26 cellular contexts compared by ENCODE assay signal in the genomic region with DNA sequence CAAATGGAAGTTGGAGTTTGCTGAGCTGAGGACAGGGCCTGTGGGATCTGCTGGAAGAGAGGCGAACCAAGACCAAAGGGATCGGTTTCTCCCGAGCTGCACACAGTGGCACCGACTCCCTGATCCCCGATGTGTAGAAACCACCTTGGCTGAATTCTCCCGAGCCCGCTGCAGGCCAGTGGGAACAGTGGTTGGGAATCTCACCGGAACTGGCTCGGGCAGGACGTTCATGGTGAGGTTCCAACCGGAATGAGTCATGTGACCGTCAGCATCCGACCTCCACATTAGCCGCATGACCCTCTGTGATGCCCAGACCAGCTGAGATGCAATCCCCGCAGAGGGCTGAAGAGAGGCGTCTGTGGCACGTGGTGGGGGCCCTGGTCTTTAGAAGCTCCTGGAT.
DNase-seq lines count a peak whose midpoint lies in the region; ATAC-seq, FAIRE-seq and TF ChIP-seq lines count a peak whose summit lies in the region.
"Had no signal": no experiment of that assay in that cellular context is flagged by ENCODE, and none has a peak within 500 bp of the region (broad histone marks: within the 10 kb centered on the region; RNA-seq: fewer than 3 reads in every experiment).

No MANE protein-coding gene starts in this region.

- no peak overlapping the region for H3K4me2 ChIP-seq in neural progenitor cell
- H3K4me2 ChIP-seq: A549; BLaER1 treated with 17β-estradiol and CSF1 and Interleukin-3, amounts not matched to agents 10 nM and 100 nM had no signal

- no peak overlapping the region for H3K4me3 Mint-ChIP-seq in neural progenitor cell
- no peak overlapping the region for H3K4me3 Mint-ChIP-seq in CD8-positive, alpha-beta memory T cell
- H3K4me3 Mint-ChIP-seq: CD14-positive monocyte; CD4-positive, alpha-beta T cell had no signal

- TF ChIP-seq CTCF in bronchial epithelial cell (IDR thresholded peaks at IDR 0.05; ENCODE audit: insufficient read depth, low read length, severe bottlenecking) (no peak), neural progenitor cell (IDR thresholded peaks at IDR 0.05) (no peak)

- H3K27ac ChIP-seq in neural progenitor cell: no peak overlapping the region
- no peak overlapping the region for H3K27ac ChIP-seq in CD8-positive, alpha-beta memory T cell (ENCODE audit: low read depth, low read length)
- H3K27ac ChIP-seq: A549; BLaER1 treated with 17β-estradiol and CSF1 and Interleukin-3, amounts not matched to agents 10 nM and 100 nM; GM23248 had no signal

- ATAC-seq in GM21619 (IDR thresholded peaks at IDR 0.05; ENCODE audit: unreplicated experiment) (no peak), HG02840 (IDR thresholded peaks at IDR 0.05; ENCODE audit: low FRiP score, unreplicated experiment) (no peak)
- ATAC-seq in activated CD4-positive, CD25-positive, alpha-beta regulatory T cell treated with anti-CD3 and anti-CD28 coated beads, Interleukin-2, amount 50 U/mL, for 24 hours: no peak
- ATAC-seq: A549, HCT116 had no signal

- H3K4me3 ChIP-seq in bronchial epithelial cell (ENCODE audit: low read depth, low read length): no peak overlapping the region
- H3K4me3 ChIP-seq in neural progenitor cell: no peak overlapping the region
- no peak overlapping the region for H3K4me3 ChIP-seq in CD8-positive, alpha-beta memory T cell (ENCODE audit: low read length)
- H3K4me3 ChIP-seq: A549; BLaER1 treated with 17β-estradiol and CSF1 and Interleukin-3, amounts not matched to agents 10 nM and 100 nM; GM23248 had no signal

- H3K4me1 Mint-ChIP-seq in neural progenitor cell: peaks cover 6% of the 10 kb centered on the region
- no peaks in the 10 kb centered on the region for H3K4me1 Mint-ChIP-seq in CD8-positive, alpha-beta memory T cell
- H3K4me1 Mint-ChIP-seq: CD14-positive monocyte had no signal

- H4K20me1 ChIP-seq in neural progenitor cell (ENCODE audit: low read depth): no peaks in the 10 kb centered on the region
- H4K20me1 ChIP-seq: BLaER1 treated with 17β-estradiol and CSF1 and Interleukin-3, amounts not matched to agents 10 nM and 100 nM had no signal

- H3K79me2 ChIP-seq in neural progenitor cell (ENCODE audit: low read depth): no peaks in the 10 kb centered on the region

- H3K27ac Mint-ChIP-seq in neural progenitor cell: peak overlapping the region; percentile 76
- H3K27ac Mint-ChIP-seq in CD8-positive, alpha-beta memory T cell: no peak overlapping the region
- H3K27ac Mint-ChIP-seq: CD14-positive monocyte; CD4-positive, alpha-beta T cell had no signal

- H3K36me3 ChIP-seq in bronchial epithelial cell (ENCODE audit: control insufficient read depth, insufficient read depth, low read length) (no peaks in the 10 kb centered on the region), neural progenitor cell (no peaks in the 10 kb centered on the region)
- no peaks in the 10 kb centered on the region for H3K36me3 ChIP-seq in CD8-positive, alpha-beta memory T cell (ENCODE audit: insufficient read depth, low read length)
- H3K36me3 ChIP-seq: BE2C; BLaER1 treated with 17β-estradiol and CSF1 and Interleukin-3, amounts not matched to agents 10 nM and 100 nM had no signal

- H3K36me3 Mint-ChIP-seq in neural progenitor cell: no peaks in the 10 kb centered on the region
- no peaks in the 10 kb centered on the region for H3K36me3 Mint-ChIP-seq in CD8-positive, alpha-beta memory T cell
- H3K36me3 Mint-ChIP-seq: CD14-positive monocyte had no signal

- H3K9me3 Mint-ChIP-seq in neural progenitor cell: no peaks in the 10 kb centered on the region
- H3K9me3 Mint-ChIP-seq in CD8-positive, alpha-beta memory T cell: peaks cover 0 to 1% (median 0%) of the 10 kb centered on the region in 5 donors
- H3K9me3 Mint-ChIP-seq: CD4-positive, alpha-beta T cell had no signal

- POLR2A ChIA-PET in CD8-positive, alpha-beta memory T cell (lab: Charles Lee): no interaction called here

- no peaks in the 10 kb centered on the region for H3K9me3 ChIP-seq in neural progenitor cell (ENCODE audit: low read depth)
- no peaks in the 10 kb centered on the region for H3K9me3 ChIP-seq in CD8-positive, alpha-beta memory T cell (ENCODE audit: low read length)
- H3K9me3 ChIP-seq: A549; BE2C; BLaER1 treated with 17β-estradiol and CSF1 and Interleukin-3, amounts not matched to agents 10 nM and 100 nM had no signal

- peaks cover 3% of the 10 kb centered on the region for H3K27me3 Mint-ChIP-seq in neural progenitor cell (ENCODE audit: insufficient read depth, low read depth)
- H3K27me3 Mint-ChIP-seq in CD8-positive, alpha-beta memory T cell: no peaks in the 10 kb centered on the region
- H3K27me3 Mint-ChIP-seq: CD4-positive, alpha-beta T cell had no signal

- DNase-seq in Daoy (ENCODE audit: low read depth) (peak; percentile 51), HTR-8/SVneo (ENCODE audit: insufficient read length, low spot score) (no peak), bronchial epithelial cell (ENCODE audit: low read depth) (no peak), neural progenitor cell (ENCODE audit: low spot score) (no peak)
- DNase-seq in CD8-positive, alpha-beta memory T cell: no peak
- DNase-seq: 8988T; ACHN; AML-193; BE2C; Calu3; CD4-positive, alpha-beta T cell; COR-L47; DMS53; DMS79 treated with DMSO at 0.1 percent for 48 hours; GM23248; H7 had no signal

- no peak overlapping the region for H3K9ac ChIP-seq in neural progenitor cell
- H3K9ac ChIP-seq: BLaER1 treated with 17β-estradiol and CSF1 and Interleukin-3, amounts not matched to agents 10 nM and 100 nM; GM23248 had no signal

- H2AFZ ChIP-seq in neural progenitor cell (replicated peaks): no peak overlapping the region
- H2AFZ ChIP-seq: GM23248 had no signal

- H3F3A ChIP-seq in neural progenitor cell (ENCODE audit: low read depth): no peaks in the 10 kb centered on the region

- CTCF ChIA-PET in CD8-positive, alpha-beta memory T cell (lab: Charles Lee): no interaction called here

- H3K4me1 ChIP-seq in neural progenitor cell: no peaks in the 10 kb centered on the region
- H3K4me1 ChIP-seq in CD8-positive, alpha-beta memory T cell (ENCODE audit: insufficient read depth, low read length): no peaks in the 10 kb centered on the region
- H3K4me1 ChIP-seq: A549; BE2C; BLaER1 treated with 17β-estradiol and CSF1 and Interleukin-3, amounts not matched to agents 10 nM and 100 nM had no signal

- FAIRE-seq in HTR-8/SVneo (lab: Jason Lieb, UNC) (peak; percentile 57), bronchial epithelial cell (lab: Jason Lieb, UNC) (peak; percentile 79)
- FAIRE-seq: A549, G401.6, GM12892, H1 had no signal

- no peaks in the 10 kb centered on the region for H3K27me3 ChIP-seq in bronchial epithelial cell (ENCODE audit: control insufficient read depth, insufficient read depth, low read length)
- H3K27me3 ChIP-seq in neural progenitor cell: peaks cover 6% of the 10 kb centered on the region
- no peaks in the 10 kb centered on the region for H3K27me3 ChIP-seq in CD8-positive, alpha-beta memory T cell (ENCODE audit: insufficient read depth, low read length, poor library complexity, severe bottlenecking)
- H3K27me3 ChIP-seq: BLaER1 treated with 17β-estradiol and CSF1 and Interleukin-3, amounts not matched to agents 10 nM and 100 nM had no signal
